ENCODE assay signal across 22 cellular contexts in the genomic region with DNA sequence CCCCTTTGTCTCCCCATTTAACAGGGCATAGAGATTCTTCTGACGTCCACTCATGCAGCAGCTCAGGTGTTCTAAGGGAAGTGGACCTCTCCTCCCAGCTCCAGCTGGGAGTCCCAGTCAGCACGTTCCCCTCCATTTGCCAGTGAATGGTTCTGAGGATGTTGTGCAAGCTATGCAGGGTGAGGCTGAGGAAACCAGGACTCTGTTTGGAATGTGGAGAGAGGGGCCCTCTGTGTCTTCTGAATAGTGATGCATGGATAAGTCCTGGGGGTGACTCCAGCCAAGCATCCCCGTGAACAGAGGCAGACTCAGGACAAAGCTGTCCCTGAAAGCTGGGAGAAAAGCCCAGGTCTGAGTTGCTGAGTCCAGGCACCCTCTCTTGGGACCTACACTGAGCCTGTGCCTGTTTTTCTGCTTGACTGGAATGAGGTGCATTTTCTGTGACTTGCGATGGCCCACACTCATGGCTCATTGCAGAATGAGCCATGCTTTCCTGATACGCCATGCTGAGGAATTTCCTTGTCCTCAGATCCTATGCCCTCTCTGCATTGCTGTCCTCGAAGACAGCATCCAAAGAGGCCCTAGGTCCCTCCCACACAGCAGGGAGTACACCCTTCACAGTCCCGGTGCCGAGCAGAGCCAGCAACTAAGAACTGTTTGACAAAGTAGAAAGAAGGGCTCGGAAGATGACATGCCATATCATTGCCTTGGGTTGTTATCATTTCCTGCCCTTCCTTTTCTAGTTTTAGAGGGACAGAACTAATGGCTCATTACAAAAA.
"Had no signal": no experiment of that assay in that cellular context is flagged by ENCODE, and none has a peak within 500 bp of the region (broad histone marks: within the 10 kb centered on the region; RNA-seq: fewer than 3 reads in every experiment).

No MANE protein-coding gene starts in this region.

- H3K27ac ChIP-seq: cardiac muscle cell, hepatocyte, thyroid gland, upper lobe of right lung had no signal

- ATAC-seq: left ventricle myocardium superior; naive thymus-derived CD4-positive, alpha-beta T cell; stimulated activated naive CD8-positive, alpha-beta T cell treated with anti-CD3 and anti-CD28 coated beads, Interleukin-15, Interleukin-2, amounts not matched to agents 100 U/mL and 50 U/mL, for 24 hours; upper lobe of right lung had no signal

- H3K9me3 ChIP-seq: thyroid gland, upper lobe of right lung had no signal

- H3K27me3 ChIP-seq: cardiac muscle cell, hepatocyte, upper lobe of right lung had no signal

- DNase-seq: activated CD4-positive, alpha-beta memory T cell treated with anti-CD3 and anti-CD28 coated beads for 36 hours; activated CD4-positive, alpha-beta T cell treated with anti-CD3 and anti-CD28 coated beads for 4 hours; activated CD4-positive, CD25-positive, alpha-beta regulatory T cell; activated effector memory CD4-positive, alpha-beta T cell treated with Interleukin-2 at 50 U/mL for 16 hours; activated naive CD4-positive, alpha-beta T cell treated with anti-CD3 and anti-CD28 coated beads for 36 hours; activated naive CD8-positive, alpha-beta T cell treated with anti-CD3 and anti-CD28 coated beads, Interleukin-2, amount 10 ng/mL, durations not matched to agents 7 days and 5 days; activated T-cell treated with anti-CD3 and anti-CD28 coated beads, Interleukin-2, amount 50 U/mL, for 48 hours; amniotic stem cell; effector CD4-positive, alpha-beta T cell; foreskin melanocyte; glutamatergic neuron; left ventricle myocardium superior; mammary epithelial cell; naive thymus-derived CD4-positive, alpha-beta T cell; retina; stimulated activated CD4-positive, alpha-beta T cell treated with anti-CD3 and anti-CD28 coated beads, Interleukin-4, amount 100 ng/mL, for 24 hours; stimulated activated naive CD8-positive, alpha-beta T cell treated with anti-CD3 and anti-CD28 coated beads, Interleukin-15, Interleukin-2, amounts not matched to agents 100 U/mL and 50 U/mL, for 24 hours; T1000; thyroid gland; upper lobe of right lung had no signal

- H3K36me3 ChIP-seq: cardiac muscle cell, thyroid gland had no signal

- H3K4me3 ChIP-seq: cardiac muscle cell, hepatocyte, thyroid gland, upper lobe of right lung had no signal

- H3K4me1 ChIP-seq: thyroid gland, upper lobe of right lung had no signal
